ENCODE assay signal across 27 cellular contexts in the genomic region with DNA sequence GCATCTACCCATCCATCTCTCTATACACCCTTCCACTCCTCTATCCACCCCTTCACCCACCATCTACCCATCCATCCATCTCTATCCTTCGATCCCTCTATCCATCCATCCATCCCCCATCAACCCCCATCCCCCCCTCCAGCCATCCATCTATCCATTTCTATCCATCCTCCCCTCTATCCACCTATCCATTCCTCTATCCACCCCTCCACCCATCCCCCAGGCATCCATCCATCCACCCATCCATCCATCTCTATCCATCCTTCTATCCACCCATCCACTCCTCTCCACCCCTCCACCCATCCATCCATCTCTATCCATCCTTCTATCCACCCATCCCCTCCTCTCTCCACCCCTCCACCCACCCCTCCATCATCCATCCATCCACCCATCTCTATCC. TPM values are rescaled to one million over a fixed set of nuclear protein-coding genes. Genes with fewer than 3 reads are reported as not detected.
"Had no signal": no experiment of that assay in that cellular context is flagged by ENCODE, and none has a peak within 500 bp of the region (broad histone marks: within the 10 kb centered on the region; RNA-seq: fewer than 3 reads in every experiment).

No MANE protein-coding gene starts in this region.

- ATAC-seq: effector memory CD8-positive, alpha-beta T cell; esophagus mucosa; gastrocnemius medialis; heart right ventricle; left cardiac atrium; left lung; left ventricle myocardium superior; lower lobe of right lung; mucosa of descending colon had no signal

- H3K4me3 ChIP-seq: coronary artery, esophagus squamous epithelium, gastrocnemius medialis, heart right ventricle, left lung, lower lobe of right lung, mucosa of descending colon had no signal

- H3K36me3 Mint-ChIP-seq: mesothelial cell of epicardium had no signal

- DNase-seq: dermis blood vessel endothelial cell; effector CD8-positive, alpha-beta T cell; effector memory CD8-positive, alpha-beta T cell; endodermal cell; erythroblast; esophagus squamous epithelium; foreskin fibroblast; foreskin melanocyte; gastrocnemius medialis; glutamatergic neuron; heart right ventricle; hippocampal formation; left cardiac atrium; left lung; left ventricle myocardium superior; lower lobe of right lung; mesenchymal stem cell; mucosa of descending colon; naive B cell had no signal

- H3K36me3 ChIP-seq: esophagus squamous epithelium, gastrocnemius medialis, heart right ventricle, left lung, lower lobe of right lung had no signal

- H3K9me3 Mint-ChIP-seq: effector memory CD8-positive, alpha-beta T cell; naive B cell had no signal

- FAIRE-seq: endometrium, islet of Langerhans, keratinocyte had no signal

- H3K27ac Mint-ChIP-seq: effector memory CD8-positive, alpha-beta T cell; endodermal cell; mesothelial cell of epicardium had no signal

- H3K27me3 Mint-ChIP-seq: effector memory CD8-positive, alpha-beta T cell had no signal

- H3K27ac ChIP-seq: coronary artery, epithelial cell of prostate, esophagus squamous epithelium, gastrocnemius medialis, heart right ventricle, left lung, lower lobe of right lung had no signal

- H3K9me3 ChIP-seq: esophagus squamous epithelium, gastrocnemius medialis, heart right ventricle, left lung, lower lobe of right lung, mucosa of descending colon had no signal

- H3K4me3 Mint-ChIP-seq: effector memory CD8-positive, alpha-beta T cell; endodermal cell; mesothelial cell of epicardium; naive B cell had no signal

RNA-seq across cellular contexts. Expression of gene GPR132, which starts 17.5 kb away (rescaled TPM):
- total RNA-seq: myocyte had no signal
- polyA plus RNA-seq: keratinocyte had no signal
